ENCODE assay signal across 33 cellular contexts in genomic region chr15:26555898-26556297, GRCh38.
"Had no signal": no experiment of that assay in that cellular context is flagged by ENCODE, and none has a peak within 500 bp of the region (broad histone marks: within the 10 kb centered on the region; RNA-seq: fewer than 3 reads in every experiment).

No MANE protein-coding gene starts in this region.

- H3K27ac ChIP-seq: adrenal gland, ascending aorta, body of pancreas, brain microvascular endothelial cell, breast epithelium, cardiac muscle cell had no signal

- H3K9me3 ChIP-seq: adrenal gland, ascending aorta, body of pancreas had no signal

- FAIRE-seq: astrocyte, bronchial epithelial cell had no signal

- DNase-seq: activated effector memory CD4-positive, alpha-beta T cell treated with anti-CD3 and anti-CD28 coated beads, Interleukin-2, amount 50 U/mL, for 16 hours; activated effector memory CD4-positive, alpha-beta T cell treated with Interleukin-2 at 50 U/mL for 16 hours; activated gamma-delta T cell; activated gamma-delta T cell treated with Interleukin-2 at 50 U/mL for 16 hours; activated naive CD4-positive, alpha-beta T cell; activated naive CD4-positive, alpha-beta T cell treated with anti-CD3 and anti-CD28 coated beads for 36 hours; activated naive CD4-positive, alpha-beta T cell treated with anti-CD3 and anti-CD28 coated beads, Interleukin-2, amount 10 ng/mL, durations not matched to agents 7 days and 5 days; activated naive CD4-positive, alpha-beta T cell treated with anti-CD3 and anti-CD28 coated beads, Interleukin-2, amount 50 U/mL, for 16 hours; activated naive CD4-positive, alpha-beta T cell treated with Interleukin-2 at 50 U/mL for 16 hours; activated naive CD8-positive, alpha-beta T cell treated with anti-CD3 and anti-CD28 coated beads for 36 hours; activated naive CD8-positive, alpha-beta T cell treated with anti-CD3 and anti-CD28 coated beads, Interleukin-2, amount 10 ng/mL, durations not matched to agents 7 days and 5 days; activated naive CD8-positive, alpha-beta T cell treated with anti-CD3 and anti-CD28 coated beads, Interleukin-2, amount 50 U/mL, for 24 hours; activated T-cell treated with anti-CD3 and anti-CD28 coated beads, Interleukin-2, amount 50 U/mL, for 24 hours; activated T-cell treated with anti-CD3 and anti-CD28 coated beads, Interleukin-2, amount 50 U/mL, for 4 hours; activated T-cell treated with anti-CD3 and anti-CD28 coated beads, Interleukin-2, amount 50 U/mL, for 48 hours; activated T-cell treated with anti-CD3 and anti-CD28 coated beads, Interleukin-2, amount 50 U/mL, for 72 hours; adrenal gland; amniotic stem cell; amygdala; anterior cingulate cortex; aorta; body of pancreas; brain microvascular endothelial cell; caudate nucleus; central memory CD4-positive, alpha-beta T cell; cerebellar nuclear complex had no signal

- H3K27me3 ChIP-seq: adrenal gland, ascending aorta, body of pancreas, brain microvascular endothelial cell, breast epithelium had no signal

- H3K4me3 ChIP-seq: adrenal gland, ascending aorta, body of pancreas, breast epithelium, cardiac muscle cell had no signal

- H3K36me3 ChIP-seq: adrenal gland, ascending aorta, brain microvascular endothelial cell, breast epithelium, cardiac muscle cell had no signal

- ATAC-seq: activated naive CD4-positive, alpha-beta T cell treated with anti-CD3 and anti-CD28 coated beads, Interleukin-2, amount 50 U/mL, for 72 hours; activated naive CD8-positive, alpha-beta T cell treated with anti-CD3 and anti-CD28 coated beads, Interleukin-2, amount 50 U/mL, for 24 hours; activated T-cell treated with anti-CD3 and anti-CD28 coated beads, Interleukin-2, amount 50 U/mL, for 4 hours; activated T-cell treated with anti-CD3 and anti-CD28 coated beads, Interleukin-2, amount 50 U/mL, for 72 hours; activated T-helper 17 cell treated with anti-CD3 and anti-CD28 coated beads, Interleukin-2, amount 50 U/mL, for 72 hours; body of pancreas had no signal

- H3K4me1 ChIP-seq: adrenal gland, ascending aorta, body of pancreas, breast epithelium had no signal
